Comparison of ENCODE assay signal across 9 cellular contexts in the genomic region with DNA sequence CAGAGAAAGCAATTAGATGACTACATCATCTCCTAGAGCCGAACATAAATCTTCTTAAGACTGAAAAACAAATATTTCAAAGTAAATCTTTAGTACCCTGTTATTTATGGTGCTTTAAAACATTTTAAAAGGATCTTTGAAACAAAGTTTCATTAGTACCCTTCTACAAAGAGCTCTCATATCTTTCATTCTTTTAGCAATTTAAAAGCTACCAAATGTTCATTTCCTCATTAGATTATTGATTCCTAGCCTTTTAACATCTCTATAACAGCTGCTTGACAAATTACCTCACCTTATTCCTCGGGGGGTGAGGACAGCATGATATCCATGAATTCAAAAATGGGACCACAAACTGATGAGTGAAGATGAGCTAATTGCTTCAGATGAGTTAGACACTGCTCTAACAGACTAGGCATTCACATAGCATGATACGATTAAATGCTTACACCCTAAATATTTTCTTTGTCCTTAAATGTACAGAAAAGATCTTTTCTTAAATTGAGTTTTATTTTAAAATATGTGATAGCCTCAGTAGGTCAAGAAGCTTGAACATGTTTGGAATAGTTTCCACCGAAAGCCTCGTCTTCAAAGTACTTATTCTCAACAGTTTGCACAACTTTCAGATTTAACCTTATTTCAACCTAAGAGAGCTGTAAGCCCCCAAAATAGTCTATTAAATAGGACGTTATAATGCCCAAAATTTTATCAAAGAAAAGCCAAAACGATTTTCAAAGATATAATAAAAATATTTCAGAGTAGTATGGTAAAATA. TPM values are rescaled to one million over a fixed set of nuclear protein-coding genes. Genes with fewer than 3 reads are reported as not detected.
A peak's percentile ranks its signal among the peaks of the same experiment; 100 is the strongest.
DNase-seq lines count a peak whose midpoint lies in the region; ATAC-seq and TF ChIP-seq lines count a peak whose summit lies in the region.
"Had no signal": no experiment of that assay in that cellular context is flagged by ENCODE, and none has a peak within 500 bp of the region (broad histone marks: within the 10 kb centered on the region; RNA-seq: fewer than 3 reads in every experiment).

No MANE protein-coding gene starts in this region.

- peaks cover 26% of the 10 kb centered on the region for H3K4me1 Mint-ChIP-seq in T-helper 2 cell treated with Interferon-gamma antibody and Interleukin-4, amounts not matched to agents 5 μg/mL and 100 μg/mL, for 36 hours (ENCODE audit: low read depth)
- peaks cover 37% of the 10 kb centered on the region for H3K4me1 Mint-ChIP-seq in T-helper 17 cell

- H3K36me3 ChIP-seq in stomach, result no peaks in the 10 kb centered on the region

- peaks cover 8% of the 10 kb centered on the region for H3K4me1 ChIP-seq in right cardiac atrium (ENCODE audit: control insufficient read depth, insufficient read depth, low read length)
- peaks cover 22 to 74% (median 41%) of the 10 kb centered on the region in 4 donors for H3K4me1 ChIP-seq in stomach

- no peaks in the 10 kb centered on the region for H3K27me3 Mint-ChIP-seq in T-helper 2 cell treated with Interferon-gamma antibody and Interleukin-4, amounts not matched to agents 5 μg/mL and 100 μg/mL, for 36 hours (ENCODE audit: low read depth)
- no peaks in the 10 kb centered on the region for H3K27me3 Mint-ChIP-seq in T-helper 17 cell

- H3K27ac Mint-ChIP-seq in T-helper 2 cell treated with Interferon-gamma antibody and Interleukin-4, amounts not matched to agents 5 μg/mL and 100 μg/mL, for 36 hours, result no peak overlapping the region
- peak overlapping the region; percentile 98 for H3K27ac Mint-ChIP-seq in T-helper 17 cell

- H3K4me3 ChIP-seq in right cardiac atrium (ENCODE audit: low read length) (peak overlapping the region; percentile 84), stomach (peak overlapping the region in 3 of 4 donors; percentile 78 to 90 (median 89))

- no peak for TF ChIP-seq EP300 in stomach (IDR thresholded peaks at IDR 0.05)

- WGBS in right cardiac atrium, result 25% methylated on average over 7 of the region's 7 CpGs
- 22 to 26% (median 23%) methylated on average over 7 of the region's 7 CpGs for WGBS in stomach, 5 donors

- no peak for TF ChIP-seq CTCF in stomach (IDR thresholded peaks at IDR 0.05)

- H3K27ac ChIP-seq in right cardiac atrium (ENCODE audit: low read length), result no peak overlapping the region
- peak overlapping the region in 3 of 5 donors; percentile 94 to 100 (median 98) for H3K27ac ChIP-seq in stomach

- H3K27me3 ChIP-seq in right cardiac atrium (ENCODE audit: control insufficient read depth, insufficient read depth), result no peaks in the 10 kb centered on the region
- no peaks in the 10 kb centered on the region for H3K27me3 ChIP-seq in stomach

- ATAC-seq in T-helper 17 cell (no peak), right cardiac atrium (no peak), HG03565 (IDR thresholded peaks at IDR 0.05; ENCODE audit: unreplicated experiment) (no peak), GM21381 (IDR thresholded peaks at IDR 0.05; ENCODE audit: unreplicated experiment) (no peak)

- intact Hi-C loops in right cardiac atrium (cut with DNase I) (loop anchor here in 2 of 4 donors (10.0 kb wide), 1 partner anchor 160 kb away; the partner anchor contains the start of gene TP53I3 (in 2 of the 2)), stomach (cut with DNase I; ENCODE audit: low total_unique reads) (loop anchor here (10.0 kb wide), 1 partner anchor 150 kb away; the partner anchor contains the start of gene SF3B6)

- H3K9me3 Mint-ChIP-seq in T-helper 2 cell treated with Interferon-gamma antibody and Interleukin-4, amounts not matched to agents 5 μg/mL and 100 μg/mL, for 36 hours, result no peaks in the 10 kb centered on the region

- DNase-seq in T-helper 2 cell treated with Interferon-gamma antibody and Interleukin-4, amounts not matched to agents 5 μg/mL and 100 μg/mL, for 36 hours (ENCODE audit: low spot score), result no peak
- DNase-seq in T-helper 2 cell (no peak), T-helper 17 cell (no peak), right cardiac atrium (no peak), stomach (no peak), HK-2 (ENCODE audit: unreplicated experiment) (no peak)
- DNase-seq: stimulated activated naive CD4-positive, alpha-beta T cell had no signal

- no peaks in the 10 kb centered on the region for H3K9me3 ChIP-seq in T-helper 17 cell (ENCODE audit: control insufficient read depth, low read length, poor library complexity, severe bottlenecking)
- no peaks in the 10 kb centered on the region for H3K9me3 ChIP-seq in right cardiac atrium (ENCODE audit: control insufficient read depth, low read length)
- H3K9me3 ChIP-seq in stomach, result no peaks in the 10 kb centered on the region

- TF ChIP-seq POLR2A in stomach (IDR thresholded peaks at IDR 0.05), result no peak

- H3K4me3 Mint-ChIP-seq in T-helper 2 cell treated with Interferon-gamma antibody and Interleukin-4, amounts not matched to agents 5 μg/mL and 100 μg/mL, for 36 hours, result peak overlapping the region; percentile 98
- peak overlapping the region; percentile 21 for H3K4me3 Mint-ChIP-seq in T-helper 17 cell

- peaks cover 7% of the 10 kb centered on the region for H3K36me3 Mint-ChIP-seq in T-helper 2 cell treated with Interferon-gamma antibody and Interleukin-4, amounts not matched to agents 5 μg/mL and 100 μg/mL, for 36 hours (ENCODE audit: low read depth)
- H3K36me3 Mint-ChIP-seq in T-helper 17 cell (ENCODE audit: low read depth), result peaks cover 6% of the 10 kb centered on the region

RNA-seq across cellular contexts. Expression of gene ATAD2B, which starts 2.1 kb away (rescaled TPM):
- total RNA-seq in T-helper 17 cell, result 10 to 100 TPM; 48.3 to 52.3 TPM
- total RNA-seq in right cardiac atrium, result 10 to 100 TPM in 2 of 4 donors, 1 to 10 TPM in 2; 9.3 to 15.1 (median 10.3) TPM
- 2.8 TPM for polyA plus RNA-seq in right cardiac atrium
- 10 to 100 TPM; 13.4 to 67.0 (median 42.6) TPM for total RNA-seq in stomach
- 1 to 10 TPM; 2.0 to 4.3 (median 2.2) TPM for polyA plus RNA-seq in stomach

RNA-seq across cellular contexts. Expression of gene UBXN2A, which starts 15.5 kb away (rescaled TPM):
- total RNA-seq in T-helper 17 cell, result 10 to 100 TPM; 12.0 to 13.9 TPM
- total RNA-seq in right cardiac atrium, result 10 to 100 TPM; 23.0 to 27.3 (median 25.0) TPM
- 14.7 TPM for polyA plus RNA-seq in right cardiac atrium
- 10 to 100 TPM in 3 of 5 donors, 1 to 10 TPM in 2; 3.6 to 53.6 (median 11.1) TPM for total RNA-seq in stomach
- polyA plus RNA-seq in stomach, result 1 to 10 TPM; 4.4 to 8.9 (median 6.4) TPM
